ENCODE assay signal across 8 cellular contexts in the genomic region with DNA sequence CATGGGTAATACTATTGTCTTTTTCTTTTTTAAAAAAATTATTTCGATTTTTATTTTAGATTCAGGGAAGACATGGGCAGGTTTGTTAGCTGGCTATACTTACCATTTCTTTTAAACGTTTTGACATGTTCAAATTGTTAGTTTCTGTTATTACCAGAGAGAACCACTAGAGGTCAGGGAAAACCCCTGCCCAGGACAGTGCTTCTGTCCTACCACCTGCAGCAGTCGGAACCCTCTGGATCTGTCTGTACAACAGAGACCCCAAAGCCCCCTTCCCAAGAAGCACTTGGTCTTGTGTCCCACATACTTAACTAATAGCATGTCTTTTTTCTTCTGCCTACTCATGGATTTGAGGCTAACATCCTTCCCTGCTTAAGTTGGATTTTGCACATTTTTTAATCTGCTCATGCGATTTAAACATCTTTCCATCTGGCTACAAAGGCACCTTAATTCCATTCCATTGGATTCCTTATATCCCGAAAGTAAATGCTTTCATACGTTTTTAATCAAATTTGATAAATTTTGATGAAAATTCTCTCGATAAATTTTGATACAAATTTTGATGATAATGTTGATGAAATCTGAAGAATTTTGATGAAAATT. TPM values are rescaled to one million over a fixed set of nuclear protein-coding genes. Genes with fewer than 3 reads are reported as not detected.
DNase-seq lines count a peak whose midpoint lies in the region; ATAC-seq lines count a peak whose summit lies in the region.

No MANE protein-coding gene starts in this region.

- no peaks in the 10 kb centered on the region for H3K27me3 ChIP-seq in right cardiac atrium (ENCODE audit: control insufficient read depth, insufficient read depth)

- H3K4me1 Mint-ChIP-seq in activated CD8-positive, alpha-beta T cell treated with anti-CD3 and anti-CD28 coated beads, Interleukin-2, amount 10 ng/mL, durations not matched to agents 7 days and 5 days (ENCODE audit: low read depth): no peaks in the 10 kb centered on the region
- peaks cover 0 to 3% of the 10 kb centered on the region in 2 donors for H3K4me1 Mint-ChIP-seq in stimulated activated naive B cell treated with anti-CD40 and anti-IgM and Interleukin-4, amounts not matched to agents 10 μg/mL and 1 μg/mL and 100 μg/mL, for 72 hours

- CTCF ChIA-PET in activated CD8-positive, alpha-beta T cell treated with anti-CD3 and anti-CD28 coated beads, Interleukin-2, amount 10 ng/mL, durations not matched to agents 7 days and 5 days (lab: Charles Lee): interaction anchor here (1.2 to 2.9 kb wide), 2 partner anchors 11 to 53 kb away, joined by 3 to 16 read pairs; no protein-coding TSS in a partner anchor

- in situ Hi-C loops in Caki2 (cut with HindIII; ENCODE audit: low pct_unique_long_range_greater_than_20kb, low sequenced_read_pairs): no loop called here

- 28% methylated on average over 7 of the region's 7 CpGs for WGBS in right cardiac atrium

- H3K27me3 Mint-ChIP-seq in activated CD8-positive, alpha-beta T cell treated with anti-CD3 and anti-CD28 coated beads, Interleukin-2, amount 10 ng/mL, durations not matched to agents 7 days and 5 days (ENCODE audit: low read depth): no peaks in the 10 kb centered on the region
- H3K27me3 Mint-ChIP-seq in stimulated activated naive B cell treated with anti-CD40 and anti-IgM and Interleukin-4, amounts not matched to agents 10 μg/mL and 1 μg/mL and 100 μg/mL, for 72 hours: peaks cover 0 to 3% of the 10 kb centered on the region in 2 donors

- ATAC-seq in GM18873 (IDR thresholded peaks at IDR 0.05; ENCODE audit: low FRiP score, unreplicated experiment): peak; percentile 97
- ATAC-seq in HG02970 (IDR thresholded peaks at IDR 0.05; ENCODE audit: low FRiP score, unreplicated experiment): peak; percentile 90
- ATAC-seq in activated CD8-positive, alpha-beta T cell treated with anti-CD3 and anti-CD28 coated beads, Interleukin-2, amount 10 ng/mL, durations not matched to agents 7 days and 5 days: peak; percentile 67
- peak; percentile 70 to 84 for ATAC-seq in right cardiac atrium
- ATAC-seq in stimulated activated naive B cell treated with anti-CD40 and anti-IgM and Interleukin-4, amounts not matched to agents 10 μg/mL and 1 μg/mL and 100 μg/mL, for 72 hours (replicated peaks): peak; percentile 76 to 89

- no peaks in the 10 kb centered on the region for H3K9me3 Mint-ChIP-seq in activated CD8-positive, alpha-beta T cell treated with anti-CD3 and anti-CD28 coated beads, Interleukin-2, amount 10 ng/mL, durations not matched to agents 7 days and 5 days (ENCODE audit: insufficient read depth)
- H3K9me3 Mint-ChIP-seq in stimulated activated naive B cell treated with anti-CD40 and anti-IgM and Interleukin-4, amounts not matched to agents 10 μg/mL and 1 μg/mL and 100 μg/mL, for 72 hours: no peaks in the 10 kb centered on the region

- H3K27ac ChIP-seq in right cardiac atrium (ENCODE audit: low read length): no peak overlapping the region

- no peak overlapping the region for H3K27ac Mint-ChIP-seq in activated CD8-positive, alpha-beta T cell treated with anti-CD3 and anti-CD28 coated beads, Interleukin-2, amount 10 ng/mL, durations not matched to agents 7 days and 5 days
- H3K27ac Mint-ChIP-seq in stimulated activated naive B cell treated with anti-CD40 and anti-IgM and Interleukin-4, amounts not matched to agents 10 μg/mL and 1 μg/mL and 100 μg/mL, for 72 hours: no peak overlapping the region

- intact Hi-C loops in right cardiac atrium (cut with DNase I): loop anchor here in 3 of 4 donors (2.0 to 5.0 kb wide), 2 partner anchors 53 to 97 kb away; no protein-coding TSS in a partner anchor

- no peaks in the 10 kb centered on the region for H3K36me3 Mint-ChIP-seq in activated CD8-positive, alpha-beta T cell treated with anti-CD3 and anti-CD28 coated beads, Interleukin-2, amount 10 ng/mL, durations not matched to agents 7 days and 5 days (ENCODE audit: low read depth)
- H3K36me3 Mint-ChIP-seq in stimulated activated naive B cell treated with anti-CD40 and anti-IgM and Interleukin-4, amounts not matched to agents 10 μg/mL and 1 μg/mL and 100 μg/mL, for 72 hours: no peaks in the 10 kb centered on the region

- H3K4me3 Mint-ChIP-seq in activated CD8-positive, alpha-beta T cell treated with anti-CD3 and anti-CD28 coated beads, Interleukin-2, amount 10 ng/mL, durations not matched to agents 7 days and 5 days: no peak overlapping the region
- no peak overlapping the region for H3K4me3 Mint-ChIP-seq in stimulated activated naive B cell treated with anti-CD40 and anti-IgM and Interleukin-4, amounts not matched to agents 10 μg/mL and 1 μg/mL and 100 μg/mL, for 72 hours

- DNase-seq in Caki2 (ENCODE audit: low read depth) (peak; percentile 29), NCI-H2081 (lab: John Stamatoyannopoulos, UW) (peak; percentile 31 to 63), right cardiac atrium (no peak), occipital lobe (lab: John Stamatoyannopoulos, UW) (no peak)
- no peak for DNase-seq in activated CD8-positive, alpha-beta T cell treated with anti-CD3 and anti-CD28 coated beads, Interleukin-2, amount 10 ng/mL, durations not matched to agents 7 days and 5 days
- no peak for DNase-seq in stimulated activated naive B cell treated with anti-CD40 and anti-IgM and Interleukin-4, amounts not matched to agents 10 μg/mL and 1 μg/mL and 100 μg/mL, for 72 hours

- H3K4me1 ChIP-seq in right cardiac atrium (ENCODE audit: control insufficient read depth, insufficient read depth, low read length): no peaks in the 10 kb centered on the region

- no peak overlapping the region for H3K4me3 ChIP-seq in right cardiac atrium (ENCODE audit: low read length)

- POLR2A ChIA-PET in activated CD8-positive, alpha-beta T cell treated with anti-CD3 and anti-CD28 coated beads, Interleukin-2, amount 10 ng/mL, durations not matched to agents 7 days and 5 days (lab: Charles Lee): no interaction called here

- H3K9me3 ChIP-seq in right cardiac atrium (ENCODE audit: control insufficient read depth, low read length): no peaks in the 10 kb centered on the region

RNA-seq across cellular contexts. Expression of a gene that starts 10.0 kb away (rescaled TPM):
- 11.2 and 22.0 TPM in 2 replicates for total RNA-seq in Caki2 (2014; rRNA removed; shearing (Covaris generic); ENCODE audit: low replicate concordance)
- total RNA-seq in activated CD8-positive, alpha-beta T cell treated with anti-CD3 and anti-CD28 coated beads, Interleukin-2, amount 10 ng/mL, durations not matched to agents 7 days and 5 days: under 1 TPM; 0.08 to 0.10 TPM
- 10 to 100 TPM; 10.3 to 16.1 (median 12.7) TPM for total RNA-seq in right cardiac atrium
- 15.1 TPM for polyA plus RNA-seq in right cardiac atrium
- total RNA-seq in occipital lobe: 31.0 TPM

Comparison
In these comparisons a context has a peak if more than half of its experiments do, and no peak if none do; other contexts are left out.
1. DNase-seq: peak in Caki2 (single experiment) and NCI-H2081 (2 of 2); none in activated CD8-positive, alpha-beta T cell treated with anti-CD3 and anti-CD28 coated beads, Interleukin-2, amount 10 ng/mL, durations not matched to agents 7 days and 5 days (single experiment), right cardiac atrium (0 of 3), stimulated activated naive B cell treated with anti-CD40 and anti-IgM and Interleukin-4, amounts not matched to agents 10 μg/mL and 1 μg/mL and 100 μg/mL, for 72 hours (single experiment) and occipital lobe (single experiment).
2. RNA of a gene that starts 10.0 kb away (total RNA-seq): 31.0 TPM in occipital lobe (single experiment), 10.3 to 16.1 TPM in right cardiac atrium and 11.2 to 22.0 TPM in Caki2; 0.08 to 0.10 TPM in activated CD8-positive, alpha-beta T cell treated with anti-CD3 and anti-CD28 coated beads, Interleukin-2, amount 10 ng/mL, durations not matched to agents 7 days and 5 days; every median in the first group is over 10 times any median in the second.
3. Peak in every context shown above with its lines, with median percentiles within 50 percentile points of each other: ATAC-seq.